In genomic region chr1:66284746-66285145, GRCh38 we compare ENCODE assay signal across 20 cellular contexts.
A peak's percentile ranks its signal among the peaks of the same experiment; 100 is the strongest.
DNase-seq lines count a peak whose midpoint lies in the region; ATAC-seq, FAIRE-seq and TF ChIP-seq lines count a peak whose summit lies in the region.
"Had no signal": no experiment of that assay in that cellular context is flagged by ENCODE, and none has a peak within 500 bp of the region (broad histone marks: within the 10 kb centered on the region; RNA-seq: fewer than 3 reads in every experiment).

No MANE protein-coding gene starts in this region.

- peak; percentile 71 for FAIRE-seq in GM12891 (lab: Jason Lieb, UNC)

- POLR2A ChIA-PET in activated B cell treated with CpG ODN at 0.5 μM for 24 hours (lab: Charles Lee) = interaction anchor here (3.4 to 7.8 kb wide), 3 partner anchors 49 to 118 kb away, joined by 32 to 226 read pairs (median 37); no protein-coding TSS in a partner anchor

- TF ChIP-seq CTCF in activated B cell treated with CpG ODN at 0.5 μM for 24 hours (IDR thresholded peaks at IDR 0.05) (no peak), mesothelial cell of epicardium (IDR thresholded peaks at IDR 0.05; ENCODE audit: unreplicated experiment) (no peak)

- peaks cover 10% of the 10 kb centered on the region for H3K9me3 Mint-ChIP-seq in activated CD4-positive, alpha-beta T cell treated with anti-CD3 and anti-CD28 coated beads, Interleukin-2, amount 10 ng/mL, durations not matched to agents 24 days and 14 days
- H3K9me3 Mint-ChIP-seq in activated B cell treated with CpG ODN at 0.5 μM for 24 hours (no peaks in the 10 kb centered on the region), mesothelial cell of epicardium (no peaks in the 10 kb centered on the region)
- H3K9me3 Mint-ChIP-seq: HFFc6 had no signal

- H3K9me3 ChIP-seq in aorta (ENCODE audit: control insufficient read depth, low read length) = no peaks in the 10 kb centered on the region
- H3K9me3 ChIP-seq: BLaER1 had no signal

- no peak for DNase-seq in activated CD4-positive, alpha-beta T cell treated with anti-CD3 and anti-CD28 coated beads, Interleukin-2, amount 10 ng/mL, durations not matched to agents 24 days and 14 days
- no peak for DNase-seq in activated CD4-positive, alpha-beta T cell treated with anti-CD3 and anti-CD28 coated beads for 1 hour
- no peak for DNase-seq in GM12891 (ENCODE audit: insufficient read length, low spot score)
- DNase-seq in activated B cell treated with CpG ODN at 0.5 μM for 24 hours = no peak
- DNase-seq in mesothelial cell of epicardium (ENCODE audit: low spot score in 2 of 2, unreplicated experiment in 2 of 2) = no peak
- DNase-seq in aorta = no peak
- DNase-seq in cerebellar nuclear complex (lab: John Stamatoyannopoulos, UW) = no peak
- no peak for DNase-seq in COLO829 (ENCODE audit: low spot score)
- DNase-seq: 8988T, DMS 273 treated with DMSO at 0.1 percent for 48 hours, GDM1, HFFc6, NCI-H1048, NCI-H1436 treated with DMSO at 0.1 percent for 48 hours, NCI-H2029 treated with DMSO at 0.1 percent for 48 hours, NCI-H2171 treated with DMSO at 0.1 percent for 48 hours, NCI-H446 treated with DMSO at 0.1 percent for 48 hours, NCI-H748 treated with DMSO at 0.1 percent for 48 hours, PC-9 had no signal

- H3K27ac ChIP-seq in aorta (ENCODE audit: low read depth in 1 of 2, low read length in 2 of 2) = no peak overlapping the region
- H3K27ac ChIP-seq: BLaER1, PC-9 had no signal

- no peak for ATAC-seq in activated B cell treated with CpG ODN at 0.5 μM for 24 hours (ENCODE audit: low read depth)
- no peak for ATAC-seq in aorta (ENCODE audit: low FRiP score)

- 97% methylated on average over 2 of the region's 2 CpGs for WGBS in aorta, 2 donors

- H3K4me1 Mint-ChIP-seq in activated CD4-positive, alpha-beta T cell treated with anti-CD3 and anti-CD28 coated beads, Interleukin-2, amount 10 ng/mL, durations not matched to agents 24 days and 14 days = peaks cover 54% of the 10 kb centered on the region
- H3K4me1 Mint-ChIP-seq in activated B cell treated with CpG ODN at 0.5 μM for 24 hours (peaks cover 83% of the 10 kb centered on the region), mesothelial cell of epicardium (peaks cover 45% of the 10 kb centered on the region)

- H3K36me3 ChIP-seq in aorta (ENCODE audit: control insufficient read depth in 1 of 2, insufficient read depth in 2 of 2, low read length in 1 of 2) = no peaks in the 10 kb centered on the region
- H3K36me3 ChIP-seq: BLaER1 had no signal

- no peaks in the 10 kb centered on the region for H3K27me3 ChIP-seq in aorta (ENCODE audit: control insufficient read depth in 1 of 2, insufficient read depth in 2 of 2, low read length in 1 of 2)
- H3K27me3 ChIP-seq: BLaER1 had no signal

- no peak overlapping the region for H3K4me3 Mint-ChIP-seq in activated CD4-positive, alpha-beta T cell treated with anti-CD3 and anti-CD28 coated beads, Interleukin-2, amount 10 ng/mL, durations not matched to agents 24 days and 14 days
- H3K4me3 Mint-ChIP-seq in activated B cell treated with CpG ODN at 0.5 μM for 24 hours (no peak overlapping the region), mesothelial cell of epicardium (no peak overlapping the region)
- H3K4me3 Mint-ChIP-seq: HFFc6 had no signal

- no peak overlapping the region for H3K4me3 ChIP-seq in aorta (ENCODE audit: low read length in 2 of 2)
- H3K4me3 ChIP-seq: BLaER1, PC-9 had no signal

- CTCF ChIA-PET in activated B cell treated with CpG ODN at 0.5 μM for 24 hours (lab: Charles Lee) = interaction anchor here (4.1 kb wide), 1 partner anchor 161 kb away, joined by 34 read pairs; no protein-coding TSS in a partner anchor

- TF ChIP-seq POLR2A in GM12891 (IDR thresholded peaks at IDR 0.05; ENCODE audit: low read depth, low read length) = no peak

- intact Hi-C loops in activated CD4-positive, alpha-beta T cell treated with anti-CD3 and anti-CD28 coated beads, Interleukin-2, amount 10 ng/mL, durations not matched to agents 24 days and 14 days (cut with micrococcal nuclease) = loop anchor here (1.0 to 10.0 kb wide), 4 partner anchors 9 to 1048 kb away; no protein-coding TSS in a partner anchor
- intact Hi-C loops in activated B cell treated with CpG ODN at 0.5 μM for 24 hours (cut with micrococcal nuclease) = loop anchor here (10.0 kb wide), 1 partner anchor 1320 kb away; the partner anchor contains the start of gene JAK1
- intact Hi-C loops in aorta (cut with DNase I) = loop anchor here in 1 of 2 donors (5.0 kb wide), 1 partner anchor 33 kb away; no protein-coding TSS in a partner anchor

- no peaks in the 10 kb centered on the region for H3K27me3 Mint-ChIP-seq in activated CD4-positive, alpha-beta T cell treated with anti-CD3 and anti-CD28 coated beads, Interleukin-2, amount 10 ng/mL, durations not matched to agents 24 days and 14 days
- H3K27me3 Mint-ChIP-seq in activated B cell treated with CpG ODN at 0.5 μM for 24 hours = no peaks in the 10 kb centered on the region
- H3K27me3 Mint-ChIP-seq in mesothelial cell of epicardium (ENCODE audit: low read depth) = no peaks in the 10 kb centered on the region

- H3K4me1 ChIP-seq in aorta (ENCODE audit: control insufficient read depth in 1 of 2, insufficient read depth in 2 of 2, low read length in 2 of 2) = peaks cover 1 to 10% of the 10 kb centered on the region in 2 donors
- H3K4me1 ChIP-seq: BLaER1 had no signal

- H3K36me3 Mint-ChIP-seq in activated CD4-positive, alpha-beta T cell treated with anti-CD3 and anti-CD28 coated beads, Interleukin-2, amount 10 ng/mL, durations not matched to agents 24 days and 14 days (ENCODE audit: low read depth) = no peaks in the 10 kb centered on the region
- no peaks in the 10 kb centered on the region for H3K36me3 Mint-ChIP-seq in activated B cell treated with CpG ODN at 0.5 μM for 24 hours (ENCODE audit: low read depth)
- H3K36me3 Mint-ChIP-seq in mesothelial cell of epicardium = no peaks in the 10 kb centered on the region

- H3K27ac Mint-ChIP-seq in activated CD4-positive, alpha-beta T cell treated with anti-CD3 and anti-CD28 coated beads, Interleukin-2, amount 10 ng/mL, durations not matched to agents 24 days and 14 days = peak overlapping the region; percentile 21
- H3K27ac Mint-ChIP-seq in activated B cell treated with CpG ODN at 0.5 μM for 24 hours (peak overlapping the region; percentile 14), mesothelial cell of epicardium (peak overlapping the region; percentile 8)
- H3K27ac Mint-ChIP-seq: HFFc6 had no signal

TF ChIP-seq in GM12891, 5 proteins besides CTCF, POLR2A, EP300 and RAD21:
- TF ChIP-seq POU2F2 (IDR thresholded peaks at IDR 0.05; ENCODE audit: low read depth, low read length) = no peak
- no peak for TF ChIP-seq POLR2AphosphoS5 (IDR thresholded peaks at IDR 0.05; ENCODE audit: low read depth, low read length)
- no peak for TF ChIP-seq TAF1 (IDR thresholded peaks at IDR 0.05; ENCODE audit: low read depth, low read length)
- no peak for TF ChIP-seq SPI1 (IDR thresholded peaks at IDR 0.05; ENCODE audit: low read depth, low read length)
- no peak for TF ChIP-seq PAX5 (IDR thresholded peaks at IDR 0.05; ENCODE audit: insufficient read depth, low read length, severe bottlenecking)
TF ChIP-seq in GM12891: peak in this region for 0.
